Comparison of ENCODE assay signal across 9 cellular contexts in the genomic region with DNA sequence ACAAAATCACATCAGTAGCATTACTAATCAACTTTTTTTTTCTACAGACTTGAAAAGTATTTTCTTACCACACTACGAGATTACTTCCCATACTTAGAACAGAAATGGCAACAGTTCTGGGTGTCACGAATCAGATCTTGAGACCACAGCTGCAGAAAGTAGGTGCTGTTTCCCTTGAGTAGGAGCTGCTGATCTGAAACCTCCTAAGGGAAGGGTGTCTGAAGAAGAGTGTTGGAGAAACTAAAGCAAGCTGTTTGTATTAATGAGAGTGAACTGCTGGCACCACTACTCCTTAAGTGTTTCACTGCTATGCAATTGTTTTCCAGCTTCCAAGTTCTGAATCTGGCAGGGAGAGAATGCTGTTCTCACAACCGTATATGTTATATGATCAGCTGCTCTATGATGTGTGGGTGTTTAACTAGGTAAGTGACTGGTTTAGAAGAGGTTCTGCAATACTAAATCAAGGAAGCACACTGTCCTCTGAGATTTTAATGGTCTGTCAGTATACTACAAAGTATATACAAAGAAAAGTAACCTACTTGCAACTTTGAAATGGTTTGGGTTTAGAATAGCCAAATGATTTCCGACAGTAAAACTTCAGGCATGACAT. TPM values are rescaled to one million over a fixed set of nuclear protein-coding genes. Genes with fewer than 3 reads are reported as not detected.
DNase-seq lines count a peak whose midpoint lies in the region; ATAC-seq and TF ChIP-seq lines count a peak whose summit lies in the region.
"Had no signal": no experiment of that assay in that cellular context is flagged by ENCODE, and none has a peak within 500 bp of the region (broad histone marks: within the 10 kb centered on the region; RNA-seq: fewer than 3 reads in every experiment).

No MANE protein-coding gene starts in this region.

- H3K4me3 Mint-ChIP-seq in activated CD4-positive, alpha-beta T cell treated with anti-CD3 and anti-CD28 coated beads, Interleukin-2, amount 10 ng/mL, durations not matched to agents 7 days and 5 days = peak overlapping the region; percentile 89

- no peak overlapping the region for H2AFZ ChIP-seq in OCI-LY1 (ENCODE audit: low read length)

- no peaks in the 10 kb centered on the region for H4K20me1 ChIP-seq in OCI-LY1 (ENCODE audit: insufficient read depth, low read length)

- no peaks in the 10 kb centered on the region for H3K9me2 ChIP-seq in OCI-LY1 (ENCODE audit: low read depth, low read length)

- H3K27me3 ChIP-seq in OCI-LY1 (ENCODE audit: insufficient read depth, low read length) = no peaks in the 10 kb centered on the region
- no peaks in the 10 kb centered on the region for H3K27me3 ChIP-seq in effector memory CD4-positive, alpha-beta T cell (replicated peaks; ENCODE audit: control insufficient read depth, insufficient read depth, low read length, poor library complexity, severe bottlenecking)
- H3K27me3 ChIP-seq: foreskin keratinocyte had no signal

- no peaks in the 10 kb centered on the region for H3K9me3 ChIP-seq in OCI-LY1 (ENCODE audit: low read length)
- no peaks in the 10 kb centered on the region for H3K9me3 ChIP-seq in effector memory CD4-positive, alpha-beta T cell (ENCODE audit: control insufficient read depth, low read length)

- DNase-seq in activated CD4-positive, alpha-beta T cell treated with anti-CD3 and anti-CD28 coated beads, Interleukin-2, amount 10 ng/mL, durations not matched to agents 7 days and 5 days = peak; percentile 39
- DNase-seq in activated CD4-positive, alpha-beta T cell treated with anti-CD3 and anti-CD28 coated beads for 48 hours = no peak
- DNase-seq in effector memory CD4-positive, alpha-beta T cell = no peak
- DNase-seq in stimulated activated naive CD4-positive, alpha-beta T cell treated with Interleukin-2 at 50 U/mL for 16 hours (lab: John Stamatoyannopoulos, UW) = peak; percentile 11
- DNase-seq in DMS114 treated with DMSO at 0.1 percent for 48 hours (lab: John Stamatoyannopoulos, UW; ENCODE audit: unreplicated experiment) = no peak
- DNase-seq: foreskin keratinocyte had no signal

- H3K9me3 Mint-ChIP-seq in activated CD4-positive, alpha-beta T cell treated with anti-CD3 and anti-CD28 coated beads, Interleukin-2, amount 10 ng/mL, durations not matched to agents 7 days and 5 days = no peaks in the 10 kb centered on the region

- no peak for ATAC-seq in HG03342 (IDR thresholded peaks at IDR 0.05; ENCODE audit: unreplicated experiment)
- no peak for ATAC-seq in HG02759 (IDR thresholded peaks at IDR 0.05; ENCODE audit: unreplicated experiment)
- ATAC-seq: foreskin keratinocyte had no signal

- H3K27me3 Mint-ChIP-seq in activated CD4-positive, alpha-beta T cell treated with anti-CD3 and anti-CD28 coated beads, Interleukin-2, amount 10 ng/mL, durations not matched to agents 7 days and 5 days = no peaks in the 10 kb centered on the region

- peaks cover 50% of the 10 kb centered on the region for H3K4me1 ChIP-seq in OCI-LY1 (ENCODE audit: insufficient read depth, low read length, severe bottlenecking)
- H3K4me1 ChIP-seq in effector memory CD4-positive, alpha-beta T cell (ENCODE audit: control insufficient read depth, insufficient read depth, low read length, poor library complexity, severe bottlenecking) = peaks cover 28% of the 10 kb centered on the region

- peak overlapping the region; percentile 91 for H3K4me2 ChIP-seq in OCI-LY1 (ENCODE audit: low read length)

- CTCF ChIA-PET in activated CD4-positive, alpha-beta T cell treated with anti-CD3 and anti-CD28 coated beads, Interleukin-2, amount 10 ng/mL, durations not matched to agents 7 days and 5 days (lab: Charles Lee) = interaction anchor here (1.1 to 1.6 kb wide), 4 partner anchors 16 to 136 kb away, joined by 3 to 6 read pairs (median 3); no protein-coding TSS in a partner anchor

- no peak for TF ChIP-seq CTCF in OCI-LY1 (IDR thresholded peaks at IDR 0.05; ENCODE audit: low read length)

- no peaks in the 10 kb centered on the region for H3K36me3 ChIP-seq in OCI-LY1 (ENCODE audit: insufficient read depth, low read length)
- no peaks in the 10 kb centered on the region for H3K36me3 ChIP-seq in effector memory CD4-positive, alpha-beta T cell (ENCODE audit: control insufficient read depth, insufficient read depth, low read length)

- peak overlapping the region; percentile 87 for H3K27ac Mint-ChIP-seq in activated CD4-positive, alpha-beta T cell treated with anti-CD3 and anti-CD28 coated beads, Interleukin-2, amount 10 ng/mL, durations not matched to agents 7 days and 5 days

- H3K79me2 ChIP-seq in OCI-LY1 (ENCODE audit: insufficient read depth, low read length) = peaks cover 72% of the 10 kb centered on the region

- peak overlapping the region; percentile 75 for H3K27ac ChIP-seq in OCI-LY1 (ENCODE audit: low read depth, low read length, poor library complexity, severe bottlenecking)
- peak overlapping the region; percentile 83 for H3K27ac ChIP-seq in effector memory CD4-positive, alpha-beta T cell (ENCODE audit: insufficient read depth, low read length, poor library complexity, severe bottlenecking)

- peak overlapping the region; percentile 9; the same call in 1 of the 2 replicates for H3K9ac ChIP-seq in OCI-LY1 (ENCODE audit: low read length)

- H3F3A ChIP-seq in OCI-LY1 (ENCODE audit: insufficient read depth, low read length) = no peaks in the 10 kb centered on the region

- peak overlapping the region; percentile 95 for H3K4me3 ChIP-seq in OCI-LY1 (ENCODE audit: low read depth, low read length, poor library complexity, severe bottlenecking)
- peak overlapping the region; percentile 5 for H3K4me3 ChIP-seq in effector memory CD4-positive, alpha-beta T cell (ENCODE audit: insufficient read depth, low read depth, low read length, poor library complexity, severe bottlenecking)

- POLR2A ChIA-PET in activated CD4-positive, alpha-beta T cell treated with anti-CD3 and anti-CD28 coated beads, Interleukin-2, amount 10 ng/mL, durations not matched to agents 7 days and 5 days (lab: Charles Lee) = no interaction called here

- peaks cover 12% of the 10 kb centered on the region for H3K36me3 Mint-ChIP-seq in activated CD4-positive, alpha-beta T cell treated with anti-CD3 and anti-CD28 coated beads, Interleukin-2, amount 10 ng/mL, durations not matched to agents 7 days and 5 days (ENCODE audit: low read depth)

- peaks cover 47% of the 10 kb centered on the region for H3K4me1 Mint-ChIP-seq in activated CD4-positive, alpha-beta T cell treated with anti-CD3 and anti-CD28 coated beads, Interleukin-2, amount 10 ng/mL, durations not matched to agents 7 days and 5 days

RNA-seq across cellular contexts. Expression of a gene that starts 3.3 kb away (rescaled TPM):
- 10 to 100 TPM; 32.1 to 36.2 TPM for total RNA-seq in activated CD4-positive, alpha-beta T cell treated with anti-CD3 and anti-CD28 coated beads, Interleukin-2, amount 10 ng/mL, durations not matched to agents 7 days and 5 days

RNA-seq across cellular contexts. Expression of a gene that starts 55.9 kb away (rescaled TPM):
- 100 to 1,000 TPM; 132 to 153 TPM for total RNA-seq in activated CD4-positive, alpha-beta T cell treated with anti-CD3 and anti-CD28 coated beads, Interleukin-2, amount 10 ng/mL, durations not matched to agents 7 days and 5 days

Comparison
In these comparisons a context has a peak if more than half of its experiments do, and no peak if none do; other contexts are left out.
1. DNase-seq: peak in activated CD4-positive, alpha-beta T cell treated with anti-CD3 and anti-CD28 coated beads, Interleukin-2, amount 10 ng/mL, durations not matched to agents 7 days and 5 days (single experiment) and stimulated activated naive CD4-positive, alpha-beta T cell treated with Interleukin-2 at 50 U/mL for 16 hours (single experiment); none in activated CD4-positive, alpha-beta T cell treated with anti-CD3 and anti-CD28 coated beads for 48 hours (single experiment), effector memory CD4-positive, alpha-beta T cell (0 of 3) and DMS114 treated with DMSO at 0.1 percent for 48 hours (single experiment).